8 cellular contexts compared by ENCODE assay signal in the genomic region with DNA sequence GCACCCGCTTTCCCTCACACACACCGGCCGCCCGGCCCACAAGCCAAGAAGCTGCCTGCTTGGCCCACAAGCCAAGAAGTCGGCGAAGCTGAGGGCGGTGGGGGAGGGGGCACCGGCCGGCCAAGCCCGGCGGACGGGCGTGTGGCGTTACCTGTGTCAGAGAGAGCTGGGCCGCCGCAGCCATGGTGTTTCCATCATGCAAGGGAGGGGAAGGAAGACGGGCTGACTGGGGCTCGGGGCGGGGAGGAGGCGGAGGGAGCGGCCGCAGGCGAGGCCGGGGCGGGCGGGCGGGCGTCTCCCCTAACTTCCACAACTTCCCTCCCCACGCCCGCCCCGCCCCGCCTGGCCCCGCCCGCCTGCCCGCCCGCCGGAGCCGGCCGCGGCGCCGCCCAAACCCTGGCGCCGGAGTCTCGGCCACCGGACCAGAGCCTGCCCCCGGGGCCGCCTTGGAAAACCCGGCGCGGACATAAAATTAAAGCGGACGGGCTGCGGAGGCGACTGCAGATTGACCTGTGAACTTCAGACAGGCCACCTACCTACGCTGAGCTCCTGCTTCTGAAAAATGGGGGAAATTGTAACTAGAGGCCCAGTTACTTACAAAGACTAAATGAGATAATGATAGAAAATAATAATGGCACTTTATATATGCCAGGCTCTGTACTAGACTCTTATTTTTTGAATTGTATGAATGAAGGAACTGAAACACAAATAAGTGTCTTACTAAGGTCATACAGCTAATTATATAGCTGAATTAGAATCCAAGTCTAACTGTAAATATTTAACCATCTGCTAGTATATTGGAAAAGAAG. TPM values are rescaled to one million over a fixed set of nuclear protein-coding genes. Genes with fewer than 3 reads are reported as not detected.
DNase-seq lines count a peak whose midpoint lies in the region; ATAC-seq and TF ChIP-seq lines count a peak whose summit lies in the region.

A gene (minus strand): TSS at position 219 of the 809 bp plus-strand sequence. CDS start 35 bp downstream, at position 184.

- peaks cover 41% of the 10 kb centered on the region for H3K79me2 ChIP-seq in DND-41 (ENCODE audit: insufficient read depth, low read length)

- no peaks in the 10 kb centered on the region for H3K9me3 Mint-ChIP-seq in neural crest cell

- H3K27ac Mint-ChIP-seq in neural crest cell (ENCODE audit: unreplicated experiment) = peak within 1 kb of the TSS; percentile 44

- TF ChIP-seq CTCF in DND-41 (IDR thresholded peaks at IDR 0.05; ENCODE audit: borderline replicate concordance, extremely low read depth, low read length, poor library complexity, severe bottlenecking) (no peak), foreskin fibroblast (IDR thresholded peaks at IDR 0.05; ENCODE audit: low read depth, low read length) (no peak), neural crest cell (conservative IDR thresholded peaks at IDR 0.05) (no peak), stomach (IDR thresholded peaks at IDR 0.05) (no peak)

- peak; percentile 82 for DNase-seq in DND-41
- DNase-seq in Kasumi-1 (lab: John Stamatoyannopoulos, UW) = peak; percentile 72 to 85
- peak; percentile 75 for DNase-seq in SK-MEL-5 (ENCODE audit: low read depth, low spot score)
- peak; percentile 52 to 84 (median 74) for DNase-seq in activated naive CD4-positive, alpha-beta T cell (lab: John Stamatoyannopoulos, UW)
- peak; percentile 74 to 93 for DNase-seq in foreskin fibroblast
- DNase-seq in neural crest cell (ENCODE audit: low read depth, low spot score) = peak; percentile 82
- DNase-seq in stomach = peak; percentile 89

- intact Hi-C loops in stomach (cut with DNase I; ENCODE audit: low total_unique reads) = no loop called here

- 1% methylated on average over 18 to 54 of the region's 56 CpGs for WGBS in stomach, 5 donors

- H3K27ac ChIP-seq in DND-41 (ENCODE audit: low read length) = peak within 1 kb of the TSS; percentile 63
- H3K27ac ChIP-seq in stomach = peak within 1 kb of the TSS; percentile 89 to 95 (median 92)

- H3K4me1 ChIP-seq in DND-41 (ENCODE audit: insufficient read depth, low read length) = peaks cover 35% of the 10 kb centered on the region
- H3K4me1 ChIP-seq in stomach = peaks cover 33 to 53% (median 40%) of the 10 kb centered on the region in 4 donors

- H3K4me3 Mint-ChIP-seq in neural crest cell = peak within 1 kb of the TSS; percentile 91

- H3K9me3 ChIP-seq in DND-41 (ENCODE audit: insufficient read depth, low read length, severe bottlenecking) (no peaks in the 10 kb centered on the region), stomach (no peaks in the 10 kb centered on the region)

- H3K4me3 ChIP-seq in DND-41 (ENCODE audit: low read depth in 1 of 2, low read length in 2 of 2) = peak within 1 kb of the TSS; percentile 74 to 82; a peak in 3 of 4 replicates
- peak within 1 kb of the TSS; percentile 86 to 90 for H3K4me3 ChIP-seq in foreskin fibroblast (ENCODE audit: low read depth in 1 of 2, low read length in 2 of 2)
- H3K4me3 ChIP-seq in stomach = peak within 1 kb of the TSS; percentile 78 to 90 (median 86)

- H3K36me3 ChIP-seq in DND-41 (ENCODE audit: insufficient read depth, low read length) (no peaks in the 10 kb centered on the region), stomach (no peaks in the 10 kb centered on the region)

- in situ Hi-C loops in SK-MEL-5 (cut with HindIII; ENCODE audit: low pct_unique_long_range_greater_than_20kb, low sequenced_read_pairs) = no loop called here

- ATAC-seq in DND-41 (ENCODE audit: insufficient read depth, low read depth) = peak; percentile 87
- peak; percentile 46 for ATAC-seq in GM21737 (IDR thresholded peaks at IDR 0.05; ENCODE audit: unreplicated experiment)

- peak within 1 kb of the TSS; percentile 97 for H2AFZ ChIP-seq in DND-41 (ENCODE audit: low read depth, low read length)

- no peaks in the 10 kb centered on the region; the same call in 1 of the 2 replicates for H4K20me1 ChIP-seq in DND-41 (ENCODE audit: insufficient read depth, low read length)

- peaks cover 30% of the 10 kb centered on the region for H3K4me1 Mint-ChIP-seq in neural crest cell

- no peaks in the 10 kb centered on the region for H3K27me3 Mint-ChIP-seq in neural crest cell (ENCODE audit: low read depth)

- H3K27me3 ChIP-seq in DND-41 (ENCODE audit: insufficient read depth, low read length, poor library complexity) (peaks cover 3% of the 10 kb centered on the region), stomach (no peaks in the 10 kb centered on the region)

- peak in 1 of 4 donors; percentile 18 for TF ChIP-seq POLR2A in stomach (IDR thresholded peaks at IDR 0.05)

- H3K9ac ChIP-seq in DND-41 (ENCODE audit: low read depth, low read length) = peak within 1 kb of the TSS; percentile 79

- H3K36me3 Mint-ChIP-seq in neural crest cell (ENCODE audit: low read depth) = no peaks in the 10 kb centered on the region

- H3K4me2 ChIP-seq in DND-41 (ENCODE audit: insufficient read depth, low read length) = peak within 1 kb of the TSS; percentile 98

- no peak for TF ChIP-seq EP300 in stomach (IDR thresholded peaks at IDR 0.05)

RNA-seq across cellular contexts. Expression of the gene that starts here (rescaled TPM):
- total RNA-seq in SK-MEL-5 (2014; rRNA removed; shearing (Covaris generic)) = 44.2 and 46.4 TPM in 2 replicates
- 40.5 and 52.2 TPM in 2 replicates for polyA plus RNA-seq in SK-MEL-5 (2015; cell fraction: cytosol; rRNA removed)
- 41.5 and 50.7 TPM in 2 replicates for polyA plus RNA-seq in SK-MEL-5 (2015; cell fraction: nucleus; rRNA removed)
- 41.3 and 41.6 TPM in 2 replicates for total RNA-seq in neural crest cell
- total RNA-seq in stomach = 100 to 1,000 TPM in 1 of 5 donors, 10 to 100 TPM in 4; 43.8 to 139 (median 67.4) TPM
- 10 to 100 TPM; 13.3 to 23.4 (median 15.3) TPM for polyA plus RNA-seq in stomach

Comparison
In these comparisons a context has a peak if more than half of its experiments do, and no peak if none do; other contexts are left out.
1. Peak in every context shown above with its lines: DNase-seq, ATAC-seq, H3K4me3 ChIP-seq and H3K27ac ChIP-seq.